Comparison of ENCODE assay signal across 9 cellular contexts in genomic region chr12:50621435-50622304, GRCh38.
DNase-seq lines count a peak whose midpoint lies in the region; ATAC-seq and TF ChIP-seq lines count a peak whose summit lies in the region.
"Had no signal": no experiment of that assay in that cellular context is flagged by ENCODE, and none has a peak within 500 bp of the region (broad histone marks: within the 10 kb centered on the region; RNA-seq: fewer than 3 reads in every experiment).

No MANE protein-coding gene starts in this region.

- in situ Hi-C loops in SK-MEL-5 (cut with HindIII; ENCODE audit: low pct_unique_long_range_greater_than_20kb, low sequenced_read_pairs) = no loop called here

- no peaks in the 10 kb centered on the region for H3K9me3 ChIP-seq in HUES48 (ENCODE audit: control insufficient read depth, insufficient read depth, low read length)
- H3K9me3 ChIP-seq in sigmoid colon = no peaks in the 10 kb centered on the region
- no peaks in the 10 kb centered on the region for H3K9me3 ChIP-seq in tibial artery

- peaks cover 48% of the 10 kb centered on the region for H3K4me1 ChIP-seq in HUES48 (ENCODE audit: control insufficient read depth, insufficient read depth, low read length)
- peaks cover 0 to 60% (median 42%) of the 10 kb centered on the region in 4 donors for H3K4me1 ChIP-seq in sigmoid colon
- peaks cover 0 to 37% (median 10%) of the 10 kb centered on the region in 4 donors for H3K4me1 ChIP-seq in tibial artery

- peak overlapping the region; percentile 77 for H3K27ac ChIP-seq in HUES48 (ENCODE audit: low read depth, low read length)
- H3K27ac ChIP-seq in sigmoid colon = peak overlapping the region in 3 of 4 donors; percentile 29 to 78 (median 43)
- no peak overlapping the region for H3K27ac ChIP-seq in tibial artery

- DNase-seq in SK-MEL-5 (ENCODE audit: low read depth, low spot score) (peak; percentile 82), globus pallidus (ENCODE audit: low spot score) (peak; percentile 73), sigmoid colon (no peak), NOMO-1 treated with dmso at 0.1 percent for 144 hours (lab: John Stamatoyannopoulos, UW; ENCODE audit: unreplicated experiment) (no peak), tibial artery (no peak)
- DNase-seq: NCI-H1436 treated with DMSO at 0.1 percent for 48 hours; stimulated activated CD4-positive, alpha-beta T cell treated with anti-CD3 and anti-CD28 coated beads, Interleukin-4, amount 100 ng/mL, for 1 hour had no signal

- ATAC-seq in HG02588 (IDR thresholded peaks at IDR 0.05; ENCODE audit: unreplicated experiment) = no peak

- no peak for TF ChIP-seq EP300 in sigmoid colon (IDR thresholded peaks at IDR 0.05)

- H3K27me3 ChIP-seq in HUES48 (ENCODE audit: control insufficient read depth, insufficient read depth, low read length) (no peaks in the 10 kb centered on the region), sigmoid colon (no peaks in the 10 kb centered on the region), tibial artery (no peaks in the 10 kb centered on the region)

- H3K36me3 ChIP-seq in HUES48 (ENCODE audit: control insufficient read depth, insufficient read depth, low read length) = peaks cover 5% of the 10 kb centered on the region; the same call in 1 of the 2 replicates
- no peaks in the 10 kb centered on the region for H3K36me3 ChIP-seq in sigmoid colon
- H3K36me3 ChIP-seq in tibial artery = peaks cover 0 to 8% (median 0%) of the 10 kb centered on the region in 3 donors

- TF ChIP-seq CTCF in sigmoid colon (IDR thresholded peaks at IDR 0.05) (no peak), tibial artery (IDR thresholded peaks at IDR 0.05) (no peak)

- TF ChIP-seq POLR2A in sigmoid colon (IDR thresholded peaks at IDR 0.05) = no peak

- peak overlapping the region; percentile 25; the same call in 1 of the 2 replicates for H3K4me3 ChIP-seq in HUES48 (ENCODE audit: low read depth, low read length)
- H3K4me3 ChIP-seq in sigmoid colon = no peak overlapping the region
- H3K4me3 ChIP-seq in tibial artery = no peak overlapping the region

- WGBS in sigmoid colon, 2 donors = 34 to 49% methylated on average over 8 of the region's 8 CpGs

- peak overlapping the region; percentile 48 for H3K9ac ChIP-seq in HUES48 (ENCODE audit: low read depth, low read length)

- intact Hi-C loops in sigmoid colon (cut with DNase I) = loop anchor here (5.0 kb wide), 1 partner anchor 114 kb away; no protein-coding TSS in a partner anchor
- intact Hi-C loops in tibial artery (cut with DNase I; ENCODE audit: low total_unique reads) = no loop called here

Comparison
In these comparisons a context has a peak if more than half of its experiments do, and no peak if none do; other contexts are left out.
1. H3K27ac ChIP-seq: peak in HUES48 (single experiment) and sigmoid colon (3 of 4); none in tibial artery (0 of 2).
2. DNase-seq: peak in SK-MEL-5 (single experiment) and globus pallidus (single experiment); none in sigmoid colon (single experiment), NOMO-1 treated with dmso at 0.1 percent for 144 hours (single experiment) and tibial artery (0 of 2).